In genomic region chr11:85827768-85828639, GRCh38 we compare ENCODE assay signal across 8 cellular contexts. TPM values are rescaled to one million over a fixed set of nuclear protein-coding genes. Genes with fewer than 3 reads are reported as not detected.
DNase-seq lines count a peak whose midpoint lies in the region; ATAC-seq and TF ChIP-seq lines count a peak whose summit lies in the region.

No MANE protein-coding gene starts in this region.

- H3K4me2 ChIP-seq in neural progenitor cell: no peak overlapping the region

- H3K4me3 ChIP-seq in uterus: no peak overlapping the region
- H3K4me3 ChIP-seq in neural progenitor cell: no peak overlapping the region

- H3K9me3 ChIP-seq in uterus (no peaks in the 10 kb centered on the region), neural progenitor cell (ENCODE audit: low read depth) (no peaks in the 10 kb centered on the region)

- TF ChIP-seq POLR2A in uterus (IDR thresholded peaks at IDR 0.05): no peak

- H4K20me1 ChIP-seq in neural progenitor cell (ENCODE audit: low read depth): no peaks in the 10 kb centered on the region

- ATAC-seq in HG02642 (IDR thresholded peaks at IDR 0.05; ENCODE audit: poor library complexity, unreplicated experiment): no peak
- ATAC-seq in GM21723 (IDR thresholded peaks at IDR 0.05; ENCODE audit: unreplicated experiment): no peak

- no peaks in the 10 kb centered on the region for H3K36me3 ChIP-seq in uterus
- H3K36me3 ChIP-seq in neural progenitor cell: no peaks in the 10 kb centered on the region

- no peak for DNase-seq in activated naive CD4-positive, alpha-beta T cell (lab: John Stamatoyannopoulos, UW)
- DNase-seq in activated T-helper 2 cell treated with anti-CD3 and anti-CD28 coated beads, Interferon-gamma antibody, Interleukin-2, Interleukin-4, amounts not matched to agents 10 μg/mL and 5 μg/mL and 100 μg/mL, durations not matched to agents 14 hours and 24 hours and 36 hours (ENCODE audit: low spot score): peak; percentile 54
- peak; percentile 86 for DNase-seq in iris pigment epithelial cell (ENCODE audit: low read depth)
- DNase-seq in uterus: no peak
- no peak for DNase-seq in neural progenitor cell (ENCODE audit: low spot score)

- H3K36me3 Mint-ChIP-seq in activated naive CD4-positive, alpha-beta T cell treated with anti-CD3 and anti-CD28 coated beads, Interleukin-2, amount 50 U/mL, for 24 hours: peaks cover 2% of the 10 kb centered on the region
- H3K36me3 Mint-ChIP-seq in activated T-helper 2 cell treated with anti-CD3 and anti-CD28 coated beads, Interferon-gamma antibody, Interleukin-2, Interleukin-4, amounts not matched to agents 10 μg/mL and 5 μg/mL and 100 μg/mL, durations not matched to agents 14 hours and 24 hours and 36 hours (ENCODE audit: low read depth): no peaks in the 10 kb centered on the region
- H3K36me3 Mint-ChIP-seq in neural progenitor cell: no peaks in the 10 kb centered on the region

- H3F3A ChIP-seq in neural progenitor cell (ENCODE audit: low read depth): no peaks in the 10 kb centered on the region

- H3K79me2 ChIP-seq in neural progenitor cell (ENCODE audit: low read depth): no peaks in the 10 kb centered on the region

- no peaks in the 10 kb centered on the region for H3K27me3 ChIP-seq in uterus
- no peaks in the 10 kb centered on the region for H3K27me3 ChIP-seq in neural progenitor cell

- H3K4me1 Mint-ChIP-seq in activated naive CD4-positive, alpha-beta T cell treated with anti-CD3 and anti-CD28 coated beads, Interleukin-2, amount 50 U/mL, for 24 hours: peaks cover 59% of the 10 kb centered on the region
- peaks cover 50% of the 10 kb centered on the region for H3K4me1 Mint-ChIP-seq in activated T-helper 2 cell treated with anti-CD3 and anti-CD28 coated beads, Interferon-gamma antibody, Interleukin-2, Interleukin-4, amounts not matched to agents 10 μg/mL and 5 μg/mL and 100 μg/mL, durations not matched to agents 14 hours and 24 hours and 36 hours (ENCODE audit: low read depth)
- H3K4me1 Mint-ChIP-seq in neural progenitor cell: peaks cover 4% of the 10 kb centered on the region

- H2AFZ ChIP-seq in neural progenitor cell (replicated peaks): no peak overlapping the region

- intact Hi-C loops in activated T-helper 2 cell treated with anti-CD3 and anti-CD28 coated beads, Interferon-gamma antibody, Interleukin-2, Interleukin-4, amounts not matched to agents 10 μg/mL and 5 μg/mL and 100 μg/mL, durations not matched to agents 14 hours and 24 hours and 36 hours (cut with micrococcal nuclease): loop anchor here (1.0 to 5.0 kb wide), 12 partner anchors 13 to 389 kb away; partner anchors contain the start of genes CCDC83, CREBZF, TMEM126A and TMEM126B
- intact Hi-C loops in uterus (cut with DNase I; ENCODE audit: low total_unique reads): no loop called here

- H3K9ac ChIP-seq in neural progenitor cell: no peak overlapping the region

- peak overlapping the region; percentile 80 to 86 for H3K27ac ChIP-seq in uterus
- no peak overlapping the region for H3K27ac ChIP-seq in neural progenitor cell

- H3K27me3 Mint-ChIP-seq in activated naive CD4-positive, alpha-beta T cell treated with anti-CD3 and anti-CD28 coated beads, Interleukin-2, amount 50 U/mL, for 24 hours: no peaks in the 10 kb centered on the region
- no peaks in the 10 kb centered on the region for H3K27me3 Mint-ChIP-seq in activated T-helper 2 cell treated with anti-CD3 and anti-CD28 coated beads, Interferon-gamma antibody, Interleukin-2, Interleukin-4, amounts not matched to agents 10 μg/mL and 5 μg/mL and 100 μg/mL, durations not matched to agents 14 hours and 24 hours and 36 hours (ENCODE audit: low read depth)
- H3K27me3 Mint-ChIP-seq in neural progenitor cell (ENCODE audit: insufficient read depth, low read depth): peaks cover 2% of the 10 kb centered on the region

- peak overlapping the region; percentile 77 for H3K4me3 Mint-ChIP-seq in activated naive CD4-positive, alpha-beta T cell treated with anti-CD3 and anti-CD28 coated beads, Interleukin-2, amount 50 U/mL, for 24 hours
- peak overlapping the region; percentile 45 for H3K4me3 Mint-ChIP-seq in activated T-helper 2 cell treated with anti-CD3 and anti-CD28 coated beads, Interferon-gamma antibody, Interleukin-2, Interleukin-4, amounts not matched to agents 10 μg/mL and 5 μg/mL and 100 μg/mL, durations not matched to agents 14 hours and 24 hours and 36 hours (ENCODE audit: low read depth)
- H3K4me3 Mint-ChIP-seq in neural progenitor cell: no peak overlapping the region

- peak in 1 of 4 experiments; percentile 5 for TF ChIP-seq CTCF in uterus (IDR thresholded peaks at IDR 0.05)
- TF ChIP-seq CTCF in neural progenitor cell (IDR thresholded peaks at IDR 0.05): no peak

- H3K4me1 ChIP-seq in uterus (peaks cover 0 to 13% of the 10 kb centered on the region in 2 donors), neural progenitor cell (no peaks in the 10 kb centered on the region)

- no peaks in the 10 kb centered on the region for H3K9me3 Mint-ChIP-seq in activated naive CD4-positive, alpha-beta T cell treated with anti-CD3 and anti-CD28 coated beads, Interleukin-2, amount 50 U/mL, for 24 hours
- H3K9me3 Mint-ChIP-seq in activated T-helper 2 cell treated with anti-CD3 and anti-CD28 coated beads, Interferon-gamma antibody, Interleukin-2, Interleukin-4, amounts not matched to agents 10 μg/mL and 5 μg/mL and 100 μg/mL, durations not matched to agents 14 hours and 24 hours and 36 hours: no peaks in the 10 kb centered on the region
- no peaks in the 10 kb centered on the region for H3K9me3 Mint-ChIP-seq in neural progenitor cell

- peak overlapping the region; percentile 91 for H3K27ac Mint-ChIP-seq in activated naive CD4-positive, alpha-beta T cell treated with anti-CD3 and anti-CD28 coated beads, Interleukin-2, amount 50 U/mL, for 24 hours
- H3K27ac Mint-ChIP-seq in activated T-helper 2 cell treated with anti-CD3 and anti-CD28 coated beads, Interferon-gamma antibody, Interleukin-2, Interleukin-4, amounts not matched to agents 10 μg/mL and 5 μg/mL and 100 μg/mL, durations not matched to agents 14 hours and 24 hours and 36 hours: peak overlapping the region; percentile 90
- no peak overlapping the region for H3K27ac Mint-ChIP-seq in neural progenitor cell

RNA-seq across cellular contexts. Expression of gene SYTL2, which starts 17.1 kb away (rescaled TPM):
- 16.0 and 17.3 TPM in 2 replicates for total RNA-seq in activated T-helper 2 cell treated with anti-CD3 and anti-CD28 coated beads, Interferon-gamma antibody, Interleukin-2, Interleukin-4, amounts not matched to agents 10 μg/mL and 5 μg/mL and 100 μg/mL, durations not matched to agents 14 hours and 24 hours and 36 hours
- total RNA-seq in uterus: 10 to 100 TPM; 33.0 to 77.4 (median 39.7) TPM
- total RNA-seq in neural progenitor cell (ENCODE audit: low replicate concordance): 26.4 and 34.1 TPM in 2 replicates

RNA-seq across cellular contexts. Expression of gene CCDC83, which starts 27.2 kb away (rescaled TPM):
- not detected in 2 replicates for total RNA-seq in activated T-helper 2 cell treated with anti-CD3 and anti-CD28 coated beads, Interferon-gamma antibody, Interleukin-2, Interleukin-4, amounts not matched to agents 10 μg/mL and 5 μg/mL and 100 μg/mL, durations not matched to agents 14 hours and 24 hours and 36 hours
- total RNA-seq in uterus: under 1 TPM in 1 of 4 donors, not detected in 3; 0.21 TPM
- 0.06 TPM in 1 of 2 replicates, not detected in the other for total RNA-seq in neural progenitor cell (ENCODE audit: low replicate concordance)

Comparison
In these comparisons a context has a peak if more than half of its experiments do, and no peak if none do; other contexts are left out.
1. DNase-seq: peak in activated T-helper 2 cell treated with anti-CD3 and anti-CD28 coated beads, Interferon-gamma antibody, Interleukin-2, Interleukin-4, amounts not matched to agents 10 μg/mL and 5 μg/mL and 100 μg/mL, durations not matched to agents 14 hours and 24 hours and 36 hours (single experiment) and iris pigment epithelial cell (single experiment); none in activated naive CD4-positive, alpha-beta T cell (0 of 4), uterus (0 of 2) and neural progenitor cell (single experiment).